ENCODE assay signal across 21 cellular contexts in the genomic region with DNA sequence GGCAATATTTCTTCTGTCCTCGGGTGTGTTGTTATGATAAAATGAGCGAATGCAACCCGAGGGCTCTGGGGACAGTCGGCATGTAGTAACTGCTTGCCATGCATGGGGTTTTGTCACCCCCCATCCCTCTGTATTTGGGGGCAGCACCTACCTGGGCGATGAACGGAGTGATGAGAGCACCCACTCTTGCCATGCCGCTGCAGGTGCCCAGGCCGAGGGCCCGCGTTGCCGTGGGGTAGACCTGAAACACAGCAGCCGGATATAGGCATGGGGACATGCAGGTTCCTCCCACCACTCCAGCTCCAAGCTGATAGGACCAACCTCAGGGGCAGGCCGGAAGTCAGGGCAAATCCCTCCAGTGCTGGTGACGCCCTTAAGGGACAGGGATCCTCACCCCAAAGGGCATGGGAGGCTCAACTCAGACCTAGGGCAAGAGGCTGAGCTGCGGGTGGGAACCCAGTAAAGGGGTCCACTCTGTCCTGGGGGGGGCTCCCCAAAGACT. TPM values are rescaled to one million over a fixed set of nuclear protein-coding genes. Genes with fewer than 3 reads are reported as not detected.
A peak's percentile ranks its signal among the peaks of the same experiment; 100 is the strongest.
DNase-seq lines count a peak whose midpoint lies in the region; ATAC-seq, FAIRE-seq and TF ChIP-seq lines count a peak whose summit lies in the region.
"Had no signal": no experiment of that assay in that cellular context is flagged by ENCODE, and none has a peak within 500 bp of the region (broad histone marks: within the 10 kb centered on the region; RNA-seq: fewer than 3 reads in every experiment).

No MANE protein-coding gene starts in this region.

- no peak for DNase-seq in HepG2 (ENCODE audit: low spot score)
- DNase-seq in right lobe of liver, result no peak
- DNase-seq in WTC11 (ENCODE audit: low spot score), result no peak
- no peak for DNase-seq in neuronal stem cell (ENCODE audit: low spot score)
- DNase-seq in stimulated activated effector memory CD8-positive, alpha-beta T cell treated with anti-CD3 and anti-CD28 coated beads, Interleukin-12 subunit alpha, Interleukin-12 subunit beta, amount 100 ng/mL, for 72 hours (ENCODE audit: low spot score in 2 of 2), result no peak
- no peak for DNase-seq in ecto neural progenitor cell (ENCODE audit: low spot score)
- DNase-seq: AML-193; Caco-2; CD4-positive, alpha-beta T cell; GDM1; HCEC 1CT; HFFc6 had no signal

- peak overlapping the region; percentile 45 for H3K18ac ChIP-seq in neuronal stem cell (ENCODE audit: low read length)

- H3K4ac ChIP-seq in neuronal stem cell (ENCODE audit: low read length), result no peak overlapping the region

- no peak overlapping the region for H3K4me3 Mint-ChIP-seq in WTC11
- no peak overlapping the region for H3K4me3 Mint-ChIP-seq in stimulated activated effector memory CD8-positive, alpha-beta T cell treated with anti-CD3 and anti-CD28 coated beads, Interleukin-12 subunit alpha, Interleukin-12 subunit beta, amount 100 ng/mL, for 72 hours
- H3K4me3 Mint-ChIP-seq: CD4-positive, alpha-beta T cell; HFFc6 had no signal

- CTCF ChIA-PET in HepG2 (lab: Yijun Ruan, JAX; ENCODE audit: low intra/inter-chr PET ratio, low total read pairs) (no interaction called here), WTC11 (lab: Charles Lee) (no interaction called here)

- no peak overlapping the region for H4K8ac ChIP-seq in neuronal stem cell (ENCODE audit: low read depth, low read length)

- H3K4me2 ChIP-seq in HepG2 (ENCODE audit: low read depth, low read length), result no peak overlapping the region
- H3K4me2 ChIP-seq in neuronal stem cell (ENCODE audit: insufficient read depth, low read length, poor library complexity, severe bottlenecking), result no peak overlapping the region
- H3K4me2 ChIP-seq: A549 had no signal

- no peak overlapping the region for H3K23ac ChIP-seq in neuronal stem cell (ENCODE audit: low read depth, low read length, poor library complexity)

- H2BK12ac ChIP-seq in neuronal stem cell (ENCODE audit: low read length), result no peak overlapping the region

- in situ Hi-C loops in HepG2 (cut with HindIII; ENCODE audit: extremely low pct_ligation_motif_present, low pct_unique_long_range_greater_than_20kb), result no loop called here

- no TSS peak for BruUV-seq in HepG2 (replicated peaks; lab: Mats Ljungman, UMichigan)

- H3K27me3 ChIP-seq in HepG2 (ENCODE audit: control insufficient read depth in 1 of 2, insufficient read depth in 2 of 2, low read length in 2 of 2) (peaks cover 0 to 10% of the 10 kb centered on the region in 2 experiments; a peak in 1 of 5 replicates), right lobe of liver (no peaks in the 10 kb centered on the region), neuronal stem cell (ENCODE audit: control insufficient read depth in 3 of 3, insufficient read depth in 3 of 3, low read depth in 1 of 3, low read length in 3 of 3) (no peaks in the 10 kb centered on the region)

- TF ChIP-seq POLR2A in HepG2 (IDR thresholded peaks at IDR 0.05; ENCODE audit: insufficient read depth in 1 of 2, low read depth in 2 of 2, low read length in 2 of 2), result no peak
- TF ChIP-seq POLR2A in right lobe of liver (IDR thresholded peaks at IDR 0.05), result no peak

- H3K9ac ChIP-seq in HepG2 (ENCODE audit: insufficient read depth, low read depth, low read length) (no peak overlapping the region), neuronal stem cell (ENCODE audit: low read depth, low read length, poor library complexity) (no peak overlapping the region)

- peaks cover 2% of the 10 kb centered on the region for H3K4me1 Mint-ChIP-seq in WTC11
- H3K4me1 Mint-ChIP-seq in stimulated activated effector memory CD8-positive, alpha-beta T cell treated with anti-CD3 and anti-CD28 coated beads, Interleukin-12 subunit alpha, Interleukin-12 subunit beta, amount 100 ng/mL, for 72 hours, result no peaks in the 10 kb centered on the region

- H2BK15ac ChIP-seq in neuronal stem cell (ENCODE audit: low read length), result no peak overlapping the region

- no peak overlapping the region for H3K4me3 ChIP-seq in HepG2 (replicated peaks in 1 of 3; ENCODE audit: insufficient read depth in 1 of 3, low read depth in 2 of 3, low read length in 3 of 3)
- no peak overlapping the region for H3K4me3 ChIP-seq in right lobe of liver
- H3K4me3 ChIP-seq in neuronal stem cell (ENCODE audit: low read length in 2 of 2), result no peak overlapping the region
- H3K4me3 ChIP-seq: A549 had no signal

- H2BK5ac ChIP-seq in neuronal stem cell (ENCODE audit: low read length), result no peak overlapping the region

- H2AK5ac ChIP-seq in neuronal stem cell (ENCODE audit: low read depth, low read length), result peak overlapping the region; percentile 77

- peaks cover 2% of the 10 kb centered on the region for H3K79me1 ChIP-seq in neuronal stem cell (ENCODE audit: low read depth, low read length)

- TF ChIP-seq CTCF in HepG2 (CRISPR knock-in tag; IDR thresholded peaks at IDR 0.05) (no peak), right lobe of liver (IDR thresholded peaks at IDR 0.05) (no peak), WTC11 (IDR thresholded peaks at IDR 0.05) (no peak)

- TF ChIP-seq RAD21 in HepG2 (CRISPR knock-in tag; IDR thresholded peaks at IDR 0.05), result no peak

- H3K79me2 ChIP-seq in HepG2 (ENCODE audit: insufficient read depth, low read length), result no peaks in the 10 kb centered on the region

- H3K36me3 Mint-ChIP-seq in WTC11, result no peaks in the 10 kb centered on the region
- no peaks in the 10 kb centered on the region for H3K36me3 Mint-ChIP-seq in stimulated activated effector memory CD8-positive, alpha-beta T cell treated with anti-CD3 and anti-CD28 coated beads, Interleukin-12 subunit alpha, Interleukin-12 subunit beta, amount 100 ng/mL, for 72 hours

- FAIRE-seq in HepG2 (lab: Jason Lieb, UNC), result no peak
- FAIRE-seq: A549, D721Med, H54 had no signal

- H2AFZ ChIP-seq in HepG2 (ENCODE audit: low read length) (no peak overlapping the region), neuronal stem cell (ENCODE audit: low read length) (no peak overlapping the region)

- H4K91ac ChIP-seq in neuronal stem cell (ENCODE audit: low read depth, low read length, poor library complexity), result no peak overlapping the region

- H3K27ac Mint-ChIP-seq in WTC11, result no peak overlapping the region
- H3K27ac Mint-ChIP-seq in stimulated activated effector memory CD8-positive, alpha-beta T cell treated with anti-CD3 and anti-CD28 coated beads, Interleukin-12 subunit alpha, Interleukin-12 subunit beta, amount 100 ng/mL, for 72 hours, result no peak overlapping the region
- H3K27ac Mint-ChIP-seq: CD4-positive, alpha-beta T cell; HFFc6 had no signal

- WGBS in HepG2 (ENCODE audit: low lambda C conversion rate), result 52% methylated on average over 6 of the region's 15 CpGs
- 91% methylated on average over 10 of the region's 15 CpGs for WGBS in right lobe of liver (ENCODE audit: insufficient coverage, low coverage, low lambda C conversion rate, missing lambda C conversion rate)
- no CpG with 5 or more reads among the region's 15 CpGs for WGBS in neuronal stem cell (ENCODE audit: extremely low coverage in 2 of 2, insufficient read length in 2 of 2, insufficient replicate concordance in 1 of 2), 2 donors

- ATAC-seq in HepG2, result no peak; the same call in 2 of the 3 replicates
- ATAC-seq in right lobe of liver, result no peak
- peak; percentile 50; the same call in 1 of the 2 replicates for ATAC-seq in WTC11
- ATAC-seq in stimulated activated effector memory CD8-positive, alpha-beta T cell treated with anti-CD3 and anti-CD28 coated beads, Interleukin-12 subunit alpha, Interleukin-12 subunit beta, amount 100 ng/mL, for 72 hours, result peak; percentile 28
- ATAC-seq in GM19023 (IDR thresholded peaks at IDR 0.05; ENCODE audit: unreplicated experiment), result no peak
- ATAC-seq in HG02870 (IDR thresholded peaks at IDR 0.05; ENCODE audit: unreplicated experiment), result no peak

- H3K36me3 ChIP-seq in HepG2 (replicated peaks in 1 of 2; ENCODE audit: control insufficient read depth in 1 of 2, insufficient read depth in 2 of 2, low read length in 2 of 2) (no peaks in the 10 kb centered on the region), right lobe of liver (no peaks in the 10 kb centered on the region), neuronal stem cell (replicated peaks in 1 of 2; ENCODE audit: control insufficient read depth in 2 of 2, insufficient read depth in 2 of 2, low read length in 2 of 2) (no peaks in the 10 kb centered on the region)

- POLR2A ChIA-PET in HepG2 (lab: Yijun Ruan, JAX) (no interaction called here), WTC11 (lab: Charles Lee) (no interaction called here)

- H3K9me3 Mint-ChIP-seq in WTC11, result peaks cover 7% of the 10 kb centered on the region; the same call in 1 of the 2 replicates
- H3K9me3 Mint-ChIP-seq in stimulated activated effector memory CD8-positive, alpha-beta T cell treated with anti-CD3 and anti-CD28 coated beads, Interleukin-12 subunit alpha, Interleukin-12 subunit beta, amount 100 ng/mL, for 72 hours, result no peaks in the 10 kb centered on the region
- H3K9me3 Mint-ChIP-seq: HFFc6 had no signal

- no peak for TF ChIP-seq EP300 in HepG2 (IDR thresholded peaks at IDR 0.05; ENCODE audit: low read depth in 2 of 2, low read length in 2 of 2)
- TF ChIP-seq EP300 in HepG2 (CRISPR knock-in tag; IDR thresholded peaks at IDR 0.05; ENCODE audit: borderline replicate concordance), result no peak

- no peaks in the 10 kb centered on the region for H4K20me1 ChIP-seq in HepG2 (ENCODE audit: insufficient read depth, low read length)

- H3K9me3 ChIP-seq in HepG2 (ENCODE audit: low read length) (0 out of 2 replicates have a peak, but pooled peaks cover 3% of the 10 kb centered on the region), right lobe of liver (no peaks in the 10 kb centered on the region), neuronal stem cell (replicated peaks in 1 of 2; ENCODE audit: control insufficient read depth in 2 of 2, insufficient read depth in 1 of 2, low read depth in 1 of 2, low read length in 2 of 2) (peaks cover 0 to 3% of the 10 kb centered on the region in 2 donors)
- H3K9me3 ChIP-seq: A549, Caco-2 had no signal

- intact Hi-C loops in HepG2 (cut with micrococcal nuclease; ENCODE audit: unreplicated experiment), result no loop called here
- intact Hi-C loops in right lobe of liver (cut with DNase I), result no loop called here

- no peak overlapping the region for H3K14ac ChIP-seq in neuronal stem cell (ENCODE audit: low read length)

- no peak overlapping the region for H2BK120ac ChIP-seq in neuronal stem cell (ENCODE audit: low read depth, low read length)

- H3K4me1 ChIP-seq in HepG2 (ENCODE audit: insufficient read depth, low read length), result 0 out of 2 replicates have a peak, but pooled peaks cover under 1% of the 10 kb centered on the region
- no peaks in the 10 kb centered on the region for H3K4me1 ChIP-seq in right lobe of liver
- H3K4me1 ChIP-seq in neuronal stem cell (ENCODE audit: control insufficient read depth in 2 of 2, insufficient read depth in 1 of 2, low read depth in 1 of 2, low read length in 2 of 2), result peaks cover 0 to 2% of the 10 kb centered on the region in 2 donors
- H3K4me1 ChIP-seq: A549 had no signal

- H3K27ac ChIP-seq in HepG2 (ENCODE audit: extremely low read length, insufficient read depth, low read length) (no peak overlapping the region), right lobe of liver (no peak overlapping the region), neuronal stem cell (replicated peaks; ENCODE audit: low read length) (no peak overlapping the region)
- H3K27ac ChIP-seq: 22Rv1, A549, C4-2B had no signal

- H3K27me3 Mint-ChIP-seq in WTC11 (ENCODE audit: low read depth), result no peaks in the 10 kb centered on the region
- H3K27me3 Mint-ChIP-seq: CD4-positive, alpha-beta T cell had no signal

RNA-seq across cellular contexts. Expression of gene DAO, which starts 35.8 kb away (rescaled TPM):
- total RNA-seq in HepG2 (2016; rRNA removed; fragmentation: Illumina TruSeq; extraction: Trizol) (0.82 and 1.1 TPM in 2 replicates), right lobe of liver (10 to 100 TPM; 26.7 to 70.2 (median 45.0) TPM), WTC11 (2021) (0.17 TPM in 1 of 3 replicates, not detected in the others)
- total RNA-seq in HepG2 (2016; cell fraction: cytosol; rRNA removed; fragmentation: Illumina TruSeq; extraction: Trizol; ENCODE audit: low read depth), result 0.44 and 0.51 TPM in 2 replicates
- total RNA-seq in HepG2 (2016; cell fraction: insoluble cytoplasmic fraction; rRNA removed; fragmentation: Illumina TruSeq; extraction: Trizol), result 0.97 and 2.2 TPM in 2 replicates
- total RNA-seq in HepG2 (2016; cell fraction: membrane; rRNA removed; fragmentation: Illumina TruSeq; extraction: Trizol), result 0.79 and 1.1 TPM in 2 replicates
- 1.0 and 1.2 TPM in 2 replicates for total RNA-seq in HepG2 (2016; cell fraction: nucleus; rRNA removed; fragmentation: Illumina TruSeq; extraction: Trizol)
- polyA plus RNA-seq in HepG2 (2011; rRNA removed), result 0.34 and 0.48 TPM in 2 replicates
- polyA plus RNA-seq in HepG2 (2011; cell fraction: cytosol; rRNA removed), result 0.64 and 0.65 TPM in 2 replicates
- polyA plus RNA-seq in HepG2 (2011; cell fraction: nucleus; rRNA removed), result 0.48 and 0.59 TPM in 2 replicates
- 0.23 and 0.43 TPM in 2 replicates for polyA plus RNA-seq in HepG2 (2012)
- polyA plus RNA-seq in HepG2 (2016; cell fraction: cytosol; fragmentation: Illumina TruSeq; extraction: Trizol; ENCODE audit: low read depth), result 0.54 and 0.55 TPM in 2 replicates
- polyA plus RNA-seq in HepG2 (2016; cell fraction: insoluble cytoplasmic fraction; fragmentation: Illumina TruSeq; extraction: Trizol; ENCODE audit: low read depth), result 1.6 and 1.7 TPM in 2 replicates
- 0.45 and 0.80 TPM in 2 replicates for polyA plus RNA-seq in HepG2 (2016; cell fraction: membrane; fragmentation: Illumina TruSeq; extraction: Trizol; ENCODE audit: low read depth)
- 1.6 and 1.7 TPM in 2 replicates for polyA plus RNA-seq in HepG2 (2016; cell fraction: nucleus; fragmentation: Illumina TruSeq; extraction: Trizol; ENCODE audit: insufficient read depth, low read depth)
- polyA minus RNA-seq in HepG2 (2011; rRNA and poly(A)+ RNA removed; ENCODE audit: low replicate concordance), result 0.68 TPM in 1 of 2 replicates, not detected in the other
- polyA minus RNA-seq in HepG2 (2011; cell fraction: cytosol; rRNA and poly(A)+ RNA removed), result not detected in 2 replicates
- 0.52 TPM in 1 of 2 replicates, not detected in the other for polyA minus RNA-seq in HepG2 (2011; cell fraction: nucleus; rRNA and poly(A)+ RNA removed)
- not detected for polyA plus RNA-seq in neuronal stem cell (2013, experiment 1 of 2)
- polyA plus RNA-seq in neuronal stem cell (2013, experiment 2 of 2), result not detected
- total RNA-seq: Caco-2; CD4-positive, alpha-beta T cell; HFFc6; HT-29 had no signal
- polyA plus RNA-seq: A549, BJ had no signal

RNA-seq across cellular contexts. Expression of gene SSH1, which starts 58.3 kb away (rescaled TPM):
- total RNA-seq in HepG2 (2016; rRNA removed; fragmentation: Illumina TruSeq; extraction: Trizol) (4.5 and 4.8 TPM in 2 replicates), right lobe of liver (10 to 100 TPM in 5 of 6 experiments, 1 to 10 TPM in 1; 9.8 to 17.6 (median 15.7) TPM), WTC11 (2021) (18.7 to 23.1 TPM (median 21.3 TPM) in 3 replicates)
- total RNA-seq in HepG2 (2016; cell fraction: cytosol; rRNA removed; fragmentation: Illumina TruSeq; extraction: Trizol; ENCODE audit: low read depth), result 3.0 and 3.8 TPM in 2 replicates
- 4.2 and 4.4 TPM in 2 replicates for total RNA-seq in HepG2 (2016; cell fraction: insoluble cytoplasmic fraction; rRNA removed; fragmentation: Illumina TruSeq; extraction: Trizol)
- total RNA-seq in HepG2 (2016; cell fraction: membrane; rRNA removed; fragmentation: Illumina TruSeq; extraction: Trizol), result 7.9 and 8.2 TPM in 2 replicates
- 7.0 and 7.7 TPM in 2 replicates for total RNA-seq in HepG2 (2016; cell fraction: nucleus; rRNA removed; fragmentation: Illumina TruSeq; extraction: Trizol)
- polyA plus RNA-seq in HepG2 (2011; rRNA removed), result 4.3 and 4.9 TPM in 2 replicates
- polyA plus RNA-seq in HepG2 (2011; cell fraction: cytosol; rRNA removed), result 3.1 TPM in 2 replicates
- 5.7 and 6.9 TPM in 2 replicates for polyA plus RNA-seq in HepG2 (2011; cell fraction: nucleus; rRNA removed)
- polyA plus RNA-seq in HepG2 (2012), result 3.6 and 4.3 TPM in 2 replicates
- 3.1 and 3.9 TPM in 2 replicates for polyA plus RNA-seq in HepG2 (2016; cell fraction: cytosol; fragmentation: Illumina TruSeq; extraction: Trizol; ENCODE audit: low read depth)
- polyA plus RNA-seq in HepG2 (2016; cell fraction: insoluble cytoplasmic fraction; fragmentation: Illumina TruSeq; extraction: Trizol; ENCODE audit: low read depth), result 4.8 and 5.2 TPM in 2 replicates
- polyA plus RNA-seq in HepG2 (2016; cell fraction: membrane; fragmentation: Illumina TruSeq; extraction: Trizol; ENCODE audit: low read depth), result 5.0 and 6.1 TPM in 2 replicates
- 5.5 and 5.7 TPM in 2 replicates for polyA plus RNA-seq in HepG2 (2016; cell fraction: nucleus; fragmentation: Illumina TruSeq; extraction: Trizol; ENCODE audit: insufficient read depth, low read depth)
- 14.1 and 22.8 TPM in 2 replicates for polyA minus RNA-seq in HepG2 (2011; rRNA and poly(A)+ RNA removed; ENCODE audit: low replicate concordance)
- 4.2 and 5.0 TPM in 2 replicates for polyA minus RNA-seq in HepG2 (2011; cell fraction: cytosol; rRNA and poly(A)+ RNA removed)
- 8.1 and 8.6 TPM in 2 replicates for polyA minus RNA-seq in HepG2 (2011; cell fraction: nucleus; rRNA and poly(A)+ RNA removed)
- polyA plus RNA-seq in neuronal stem cell (2013, experiment 1 of 2), result 9.8 TPM
- polyA plus RNA-seq in neuronal stem cell (2013, experiment 2 of 2), result 9.7 TPM

Comparison
In these comparisons a context has a peak if more than half of its experiments do, and no peak if none do; other contexts are left out.
1. RNA of gene DAO, which starts 35.8 kb away (total RNA-seq): 26.7 to 70.2 TPM in right lobe of liver; 0.44 to 2.2 TPM in HepG2 and 0.17 TPM in WTC11; every median in the first group is over 4 times any median in the second.
2. ATAC-seq: peak in WTC11 (single experiment) and stimulated activated effector memory CD8-positive, alpha-beta T cell treated with anti-CD3 and anti-CD28 coated beads, Interleukin-12 subunit alpha, Interleukin-12 subunit beta, amount 100 ng/mL, for 72 hours (single experiment); none in HepG2 (single experiment), right lobe of liver (0 of 4), GM19023 (single experiment) and HG02870 (single experiment).